In the genomic region with DNA sequence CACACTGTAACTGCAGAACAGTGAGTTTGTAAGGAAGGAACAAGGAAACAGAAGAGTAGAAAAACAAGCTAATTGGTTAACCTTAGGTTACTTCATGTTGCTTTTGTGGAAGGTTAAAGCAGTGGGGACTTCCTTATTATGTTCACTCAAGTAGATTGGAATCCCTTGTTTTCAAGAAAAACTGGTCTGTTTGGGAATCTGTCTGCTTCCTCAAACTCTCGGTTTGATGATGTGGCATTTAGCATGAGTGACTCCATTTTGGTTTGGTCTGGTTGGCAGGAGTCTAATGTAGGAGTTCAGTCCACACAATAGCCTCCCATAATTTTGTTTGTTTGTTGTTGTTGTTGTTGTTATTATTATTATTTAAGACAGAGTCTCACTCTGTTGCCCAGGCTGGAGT, we compare ENCODE assay signal across 21 cellular contexts. TPM values are rescaled to one million over a fixed set of nuclear protein-coding genes. Genes with fewer than 3 reads are reported as not detected.
"Had no signal": no experiment of that assay in that cellular context is flagged by ENCODE, and none has a peak within 500 bp of the region (broad histone marks: within the 10 kb centered on the region; RNA-seq: fewer than 3 reads in every experiment).

No MANE protein-coding gene starts in this region.

- FAIRE-seq: colon, islet of Langerhans had no signal

- H3K4me3 ChIP-seq: breast epithelium, dorsolateral prefrontal cortex, gastroesophageal sphincter, prostate gland, right atrium auricular region, spleen, testis, vagina had no signal

- H3K27me3 ChIP-seq: breast epithelium, dorsolateral prefrontal cortex, gastroesophageal sphincter, right atrium auricular region, testis, vagina had no signal

- H3K9me3 ChIP-seq: breast epithelium, gastroesophageal sphincter, prostate gland, right atrium auricular region, spleen, testis, vagina had no signal

- H3K4me1 ChIP-seq: breast epithelium had no signal

- ATAC-seq: gastroesophageal sphincter; left cardiac atrium; natural killer cell treated with Interleukin-12 subunit alpha and Interleukin-12 subunit beta and Interleukin-15 and Interleukin-18, amount 100 ng/mL, for 72 hours had no signal

- H3K36me3 ChIP-seq: breast epithelium, gastroesophageal sphincter, prostate gland, right atrium auricular region, spleen, vagina had no signal

- H3K27ac ChIP-seq: breast epithelium, dorsolateral prefrontal cortex, gastroesophageal sphincter, prostate gland, right atrium auricular region, spleen, testis, vagina had no signal

- DNase-seq: activated CD4-positive, alpha-beta memory T cell treated with anti-CD3 and anti-CD28 coated beads for 36 hours; activated CD4-positive, alpha-beta T cell treated with anti-CD3 and anti-CD28 coated beads for 48 hours; activated naive CD4-positive, alpha-beta T cell treated with Interleukin-2 at 50 U/mL for 16 hours; activated naive CD8-positive, alpha-beta T cell treated with anti-CD3 and anti-CD28 coated beads for 36 hours; activated T-cell treated with anti-CD3 and anti-CD28 coated beads, Interleukin-2, amount 50 U/mL, for 48 hours; dorsolateral prefrontal cortex; head of caudate nucleus; left cardiac atrium; stimulated activated CD4-positive, alpha-beta T cell treated with anti-CD3 and anti-CD28 coated beads, Interleukin-4, amount 100 ng/mL, for 1 hour; stimulated activated naive CD4-positive, alpha-beta T cell; testis; trophoblast cell had no signal

RNA-seq across cellular contexts. Expression of a gene that starts 45.5 kb away (rescaled TPM):
- total RNA-seq: natural killer cell treated with Interleukin-12 subunit alpha and Interleukin-12 subunit beta and Interleukin-15 and Interleukin-18, amount 100 ng/mL, for 72 hours had no signal
